1 cellular context compared by ENCODE assay signal in the genomic region with DNA sequence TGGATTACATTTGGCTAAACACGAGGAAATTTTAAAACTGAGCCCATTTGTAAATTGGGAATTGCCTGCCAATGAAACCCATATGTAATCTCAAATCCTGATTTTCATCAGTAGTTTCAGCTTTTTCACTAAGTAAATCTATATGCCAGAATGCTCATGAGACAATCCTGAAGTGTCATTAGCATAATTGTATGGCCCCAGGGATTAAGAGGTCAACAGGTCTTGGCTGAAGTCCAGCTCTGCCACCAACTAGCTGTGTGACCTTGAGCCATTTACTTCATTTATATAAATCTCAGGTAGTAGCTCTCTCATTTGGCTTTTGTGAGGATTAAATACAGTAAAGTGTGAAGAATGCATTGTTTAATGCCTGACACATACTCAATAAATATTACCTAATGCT.
TF ChIP-seq lines count a peak whose summit lies in the region.

No MANE protein-coding gene starts in this region.

TF ChIP-seq in SK-N-SH treated with all-trans-retinoic acid at 6 μM for 48 hours, 23 proteins besides CTCF, POLR2A, EP300 and RAD21 (continued from another document):
- TF ChIP-seq, protein P1, sequence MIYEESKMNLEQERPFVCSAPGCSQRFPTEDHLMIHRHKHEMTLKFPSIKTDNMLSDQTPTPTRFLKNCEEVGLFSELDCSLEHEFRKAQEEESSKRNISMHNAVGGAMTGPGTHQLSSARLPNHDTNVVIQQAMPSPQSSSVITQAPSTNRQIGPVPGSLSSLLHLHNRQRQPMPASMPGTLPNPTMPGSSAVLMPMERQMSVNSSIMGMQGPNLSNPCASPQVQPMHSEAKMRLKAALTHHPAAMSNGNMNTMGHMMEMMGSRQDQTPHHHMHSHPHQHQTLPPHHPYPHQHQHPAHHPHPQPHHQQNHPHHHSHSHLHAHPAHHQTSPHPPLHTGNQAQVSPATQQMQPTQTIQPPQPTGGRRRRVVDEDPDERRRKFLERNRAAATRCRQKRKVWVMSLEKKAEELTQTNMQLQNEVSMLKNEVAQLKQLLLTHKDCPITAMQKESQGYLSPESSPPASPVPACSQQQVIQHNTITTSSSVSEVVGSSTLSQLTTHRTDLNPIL (CRISPR knock-in tag; IDR thresholded peaks at IDR 0.05; ENCODE audit: low read depth) = no peak
- TF ChIP-seq CSDC2 (CRISPR knock-in tag; IDR thresholded peaks at IDR 0.05) = no peak
- TF ChIP-seq ARNTL (CRISPR knock-in tag; IDR thresholded peaks at IDR 0.05; ENCODE audit: borderline replicate concordance, low read depth) = no peak
- TF ChIP-seq SNAI2 (CRISPR knock-in tag; IDR thresholded peaks at IDR 0.05) = no peak
- TF ChIP-seq PPARA (CRISPR knock-in tag; IDR thresholded peaks at IDR 0.05; ENCODE audit: borderline replicate concordance) = no peak
- TF ChIP-seq ZNF565 (CRISPR knock-in tag; conservative IDR thresholded peaks at IDR 0.05; ENCODE audit: low read depth) = no peak
- TF ChIP-seq ISL1 (CRISPR knock-in tag; IDR thresholded peaks at IDR 0.05) = no peak
- TF ChIP-seq GLIS3 (CRISPR knock-in tag; IDR thresholded peaks at IDR 0.05) = no peak
- no peak for TF ChIP-seq ZNF8 (CRISPR knock-in tag; IDR thresholded peaks at IDR 0.05)
- TF ChIP-seq, protein P2, sequence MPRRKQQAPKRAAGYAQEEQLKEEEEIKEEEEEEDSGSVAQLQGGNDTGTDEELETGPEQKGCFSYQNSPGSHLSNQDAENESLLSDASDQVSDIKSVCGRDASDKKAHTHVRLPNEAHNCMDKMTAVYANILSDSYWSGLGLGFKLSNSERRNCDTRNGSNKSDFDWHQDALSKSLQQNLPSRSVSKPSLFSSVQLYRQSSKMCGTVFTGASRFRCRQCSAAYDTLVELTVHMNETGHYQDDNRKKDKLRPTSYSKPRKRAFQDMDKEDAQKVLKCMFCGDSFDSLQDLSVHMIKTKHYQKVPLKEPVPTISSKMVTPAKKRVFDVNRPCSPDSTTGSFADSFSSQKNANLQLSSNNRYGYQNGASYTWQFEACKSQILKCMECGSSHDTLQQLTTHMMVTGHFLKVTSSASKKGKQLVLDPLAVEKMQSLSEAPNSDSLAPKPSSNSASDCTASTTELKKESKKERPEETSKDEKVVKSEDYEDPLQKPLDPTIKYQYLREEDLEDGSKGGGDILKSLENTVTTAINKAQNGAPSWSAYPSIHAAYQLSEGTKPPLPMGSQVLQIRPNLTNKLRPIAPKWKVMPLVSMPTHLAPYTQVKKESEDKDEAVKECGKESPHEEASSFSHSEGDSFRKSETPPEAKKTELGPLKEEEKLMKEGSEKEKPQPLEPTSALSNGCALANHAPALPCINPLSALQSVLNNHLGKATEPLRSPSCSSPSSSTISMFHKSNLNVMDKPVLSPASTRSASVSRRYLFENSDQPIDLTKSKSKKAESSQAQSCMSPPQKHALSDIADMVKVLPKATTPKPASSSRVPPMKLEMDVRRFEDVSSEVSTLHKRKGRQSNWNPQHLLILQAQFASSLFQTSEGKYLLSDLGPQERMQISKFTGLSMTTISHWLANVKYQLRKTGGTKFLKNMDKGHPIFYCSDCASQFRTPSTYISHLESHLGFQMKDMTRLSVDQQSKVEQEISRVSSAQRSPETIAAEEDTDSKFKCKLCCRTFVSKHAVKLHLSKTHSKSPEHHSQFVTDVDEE (CRISPR knock-in tag; IDR thresholded peaks at IDR 0.05) = no peak
TF ChIP-seq in SK-N-SH treated with all-trans-retinoic acid at 6 μM for 48 hours: peak in this region for 0.
